8 cellular contexts compared by ENCODE assay signal in the genomic region with DNA sequence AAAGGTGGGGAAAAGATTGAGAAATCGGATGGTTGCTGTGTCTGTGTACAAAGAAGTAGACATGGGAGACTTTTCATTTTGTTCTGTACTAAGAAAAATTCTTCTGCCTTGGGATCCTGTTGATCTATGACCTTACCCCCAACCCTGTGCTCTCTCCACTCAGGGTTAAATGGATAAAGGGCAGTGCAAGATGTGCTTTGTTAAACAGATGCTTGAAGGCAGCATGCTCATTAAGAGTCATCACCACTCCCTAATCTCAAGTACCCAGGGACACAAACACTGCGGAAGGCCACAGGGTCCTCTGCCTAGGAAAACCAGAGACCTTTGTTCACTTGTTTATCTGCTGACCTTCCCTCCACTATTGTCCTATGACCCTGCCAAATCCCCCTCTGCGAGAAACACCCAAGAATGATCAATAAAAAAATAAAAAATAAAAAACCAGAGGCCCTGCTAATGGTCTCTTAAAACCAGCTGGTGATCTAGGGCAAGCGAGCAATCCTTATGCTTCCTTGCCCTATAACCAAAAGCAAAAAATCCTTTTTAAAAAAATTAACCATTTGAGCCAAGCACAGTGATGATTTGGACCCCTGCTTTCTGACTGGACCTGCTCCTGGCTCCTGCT. TPM values are rescaled to one million over a fixed set of nuclear protein-coding genes. Genes with fewer than 3 reads are reported as not detected.
A peak's percentile ranks its signal among the peaks of the same experiment; 100 is the strongest.
DNase-seq lines count a peak whose midpoint lies in the region; ATAC-seq, FAIRE-seq and TF ChIP-seq lines count a peak whose summit lies in the region.
"Not testable (repeated sequence)": the region's sequence is repeated elsewhere in the genome, so short reads cannot be mapped to it uniquely, and the experiment has no call there.

No MANE protein-coding gene starts in this region.

- peaks cover 0 to 29% of the 10 kb centered on the region in 2 donors for H3K36me3 Mint-ChIP-seq in CD4-positive, alpha-beta memory T cell
- H3K36me3 Mint-ChIP-seq in IgD-negative memory B cell; activated T-cell treated with anti-CD3 and anti-CD28 coated beads, Interleukin-2, amount 50 U/mL, for 72 hours (ENCODE audit: insufficient read depth in 2 of 2); chondrocyte (ENCODE audit: low read depth): not testable (repeated sequence)

- H2AFZ ChIP-seq in SK-N-SH (ENCODE audit: low read depth); keratinocyte (ENCODE audit: control insufficient read depth, low read length); neuron (ENCODE audit: low read depth, low read length): not testable (repeated sequence)

- FAIRE-seq in keratinocyte (lab: Jason Lieb, UNC): not testable (repeated sequence)

- peaks cover 13% of the 10 kb centered on the region for H3F3A ChIP-seq in SK-N-SH (replicated peaks; ENCODE audit: insufficient read depth)

- not testable (repeated sequence) for H3K9me3 Mint-ChIP-seq in CD4-positive, alpha-beta memory T cell; IgD-negative memory B cell; activated T-cell treated with anti-CD3 and anti-CD28 coated beads, Interleukin-2, amount 50 U/mL, for 72 hours; chondrocyte (ENCODE audit: low read depth)

- not testable (repeated sequence) for H3K9me3 ChIP-seq in CD4-positive, alpha-beta memory T cell (ENCODE audit: control insufficient read depth in 1 of 2, low read length in 2 of 2); SK-N-SH; keratinocyte (ENCODE audit: control insufficient read depth, low read depth, low read length); neuron (ENCODE audit: low read length); thoracic aorta

- not testable (repeated sequence) for TF ChIP-seq EP300 in SK-N-SH (IDR thresholded peaks at IDR 0.05; ENCODE audit: borderline replicate concordance in 1 of 2, low read depth in 1 of 2, low read length in 1 of 2)

- intact Hi-C loops in CD4-positive, alpha-beta memory T cell (cut with micrococcal nuclease): not testable (repeated sequence)

- not testable (repeated sequence) for H3K27me3 Mint-ChIP-seq in CD4-positive, alpha-beta memory T cell; IgD-negative memory B cell; activated T-cell treated with anti-CD3 and anti-CD28 coated beads, Interleukin-2, amount 50 U/mL, for 72 hours (ENCODE audit: low read depth); chondrocyte (ENCODE audit: low read depth)

- H3K27ac Mint-ChIP-seq in CD4-positive, alpha-beta memory T cell: peak overlapping the region; percentile 76 to 97 (median 93)
- peak overlapping the region in 1 of 3 donors; percentile 95 for H3K27ac Mint-ChIP-seq in IgD-negative memory B cell
- peak overlapping the region; percentile 97 for H3K27ac Mint-ChIP-seq in activated T-cell treated with anti-CD3 and anti-CD28 coated beads, Interleukin-2, amount 50 U/mL, for 72 hours
- H3K27ac Mint-ChIP-seq in chondrocyte (ENCODE audit: unreplicated experiment): not testable (repeated sequence)

- H3K9me2 ChIP-seq in SK-N-SH: not testable (repeated sequence)

- H3K4me3 ChIP-seq in CD4-positive, alpha-beta memory T cell (ENCODE audit: low read length in 2 of 2); SK-N-SH (ENCODE audit: low read depth in 2 of 2, low read length in 1 of 2); keratinocyte (ENCODE audit: control insufficient read depth in 2 of 3, extremely low read depth in 1 of 3, insufficient read depth in 2 of 3, low read depth in 1 of 3, low read length in 3 of 3): not testable (repeated sequence)
- H3K4me3 ChIP-seq in neuron (ENCODE audit: low read length): peak overlapping the region; percentile 79
- peak overlapping the region; percentile 79 for H3K4me3 ChIP-seq in thoracic aorta

- H3K4me2 ChIP-seq in SK-N-SH: peak overlapping the region; percentile 79; the same call in 1 of the 2 replicates
- H3K4me2 ChIP-seq in keratinocyte (ENCODE audit: control insufficient read depth, extremely low read depth, insufficient read depth, low read depth, low read length): peak overlapping the region; percentile 89

- H3K36me3 ChIP-seq in CD4-positive, alpha-beta memory T cell (ENCODE audit: insufficient read depth, low read length): peaks cover 16% of the 10 kb centered on the region
- H3K36me3 ChIP-seq in SK-N-SH (replicated peaks in 1 of 2; ENCODE audit: control insufficient read depth in 1 of 2, insufficient read depth in 2 of 2, low read length in 1 of 2) (peaks cover 14 to 17% of the 10 kb centered on the region in 2 experiments), neuron (ENCODE audit: insufficient read depth, low read length) (peaks cover 19% of the 10 kb centered on the region)
- H3K36me3 ChIP-seq in keratinocyte (ENCODE audit: control insufficient read depth in 2 of 2, extremely low read depth in 1 of 2, insufficient read depth in 2 of 2, low read length in 2 of 2); thoracic aorta: not testable (repeated sequence)

- not testable (repeated sequence) for H3K27ac ChIP-seq in CD4-positive, alpha-beta memory T cell (ENCODE audit: low read depth, low read length); SK-N-SH (ENCODE audit: low read depth in 2 of 2, low read length in 1 of 2); keratinocyte (ENCODE audit: control insufficient read depth, insufficient read depth, low read length)
- H3K27ac ChIP-seq in thoracic aorta: peak overlapping the region in 1 of 2 donors; percentile 90

- H3K9me1 ChIP-seq in keratinocyte (ENCODE audit: control insufficient read depth, extremely low read depth, insufficient read depth, low read length): not testable (repeated sequence)

- TF ChIP-seq CTCF in SK-N-SH (IDR thresholded peaks at IDR 0.05); chondrocyte (IDR thresholded peaks at IDR 0.05); keratinocyte (optimal IDR thresholded peaks at IDR 0.05 in 1 of 3, IDR thresholded peaks at IDR 0.05 in 1 of 3, conservative IDR thresholded peaks at IDR 0.05 in 1 of 3; ENCODE audit: extremely low read depth in 1 of 3, insufficient read depth in 2 of 3, low read length in 3 of 3); thoracic aorta (IDR thresholded peaks at IDR 0.05): not testable (repeated sequence)

- peaks cover 30% of the 10 kb centered on the region for H3K4me1 ChIP-seq in CD4-positive, alpha-beta memory T cell (ENCODE audit: insufficient read depth, low read length)
- not testable (repeated sequence) for H3K4me1 ChIP-seq in SK-N-SH (ENCODE audit: control insufficient read depth in 1 of 2, insufficient read depth in 2 of 2, low read depth in 1 of 2, low read length in 1 of 2)
- H3K4me1 ChIP-seq in keratinocyte (ENCODE audit: control insufficient read depth, extremely low read depth, insufficient read depth, low read length) (peaks cover 14% of the 10 kb centered on the region), neuron (ENCODE audit: insufficient read depth, low read length) (peaks cover 22% of the 10 kb centered on the region), thoracic aorta (ENCODE audit: control insufficient read depth in 1 of 2, low read depth in 2 of 2) (peaks cover 9 to 22% of the 10 kb centered on the region in 2 donors)

- peaks cover 15 to 39% (median 26%) of the 10 kb centered on the region in 4 donors for H3K4me1 Mint-ChIP-seq in CD4-positive, alpha-beta memory T cell
- H3K4me1 Mint-ChIP-seq in IgD-negative memory B cell (peaks cover 11 to 18% (median 18%) of the 10 kb centered on the region in 3 donors), chondrocyte (ENCODE audit: low read depth) (peaks cover 17% of the 10 kb centered on the region)
- peaks cover 27% of the 10 kb centered on the region for H3K4me1 Mint-ChIP-seq in activated T-cell treated with anti-CD3 and anti-CD28 coated beads, Interleukin-2, amount 50 U/mL, for 72 hours (ENCODE audit: low read depth)

- CTCF ChIA-PET in CD4-positive, alpha-beta memory T cell (lab: Charles Lee; ENCODE audit: partially characterized antibody): interaction anchor here (2.0 kb wide), 1 partner anchor 160 kb away, joined by 5 read pairs; no protein-coding TSS in a partner anchor
- CTCF ChIA-PET in SK-N-SH (lab: Yijun Ruan, JAX): interaction anchor here (1.3 to 2.2 kb wide), 3 partner anchors 22 to 160 kb away, joined by 3 to 9 read pairs (median 4); a partner anchor contains a TSS

- peak overlapping the region; percentile 93 to 97 (median 94) for H3K4me3 Mint-ChIP-seq in CD4-positive, alpha-beta memory T cell
- H3K4me3 Mint-ChIP-seq in IgD-negative memory B cell: peak overlapping the region; percentile 94 to 98 (median 97)
- H3K4me3 Mint-ChIP-seq in activated T-cell treated with anti-CD3 and anti-CD28 coated beads, Interleukin-2, amount 50 U/mL, for 72 hours: peak overlapping the region; percentile 98
- H3K4me3 Mint-ChIP-seq in chondrocyte (ENCODE audit: unreplicated experiment): peak overlapping the region; percentile 9

- H3K79me2 ChIP-seq in SK-N-SH (ENCODE audit: insufficient read depth) (peaks cover 38% of the 10 kb centered on the region), keratinocyte (ENCODE audit: control insufficient read depth, insufficient read depth, low read length) (peaks cover 38% of the 10 kb centered on the region)

- 91% methylated on average over 3 of the region's 4 CpGs for WGBS in SK-N-SH (ENCODE audit: low lambda C conversion rate)

- H3K9ac ChIP-seq in SK-N-SH; keratinocyte (ENCODE audit: control insufficient read depth, extremely low read depth, insufficient read depth, low read length): not testable (repeated sequence)

- DNase-seq in CD4-positive, alpha-beta memory T cell; SK-N-SH; activated T-cell treated with anti-CD3 and anti-CD28 coated beads, Interleukin-2, amount 50 U/mL, for 72 hours; chondrocyte (ENCODE audit: low spot score); keratinocyte (ENCODE audit: low read depth, low spot score); thoracic aorta (ENCODE audit: low spot score): not testable (repeated sequence)

- not testable (repeated sequence) for ATAC-seq in activated T-cell treated with anti-CD3 and anti-CD28 coated beads, Interleukin-2, amount 50 U/mL, for 72 hours (replicated peaks in 1 of 2); thoracic aorta (ENCODE audit: insufficient number of reproducible peaks, low FRiP score, low read depth)

- dilution Hi-C loops in keratinocyte (cut with MboI; ENCODE audit: extremely low pct_ligation_motif_present, low sequenced_read_pairs): not testable (repeated sequence)

- not testable (repeated sequence) for H4K20me1 ChIP-seq in SK-N-SH (ENCODE audit: insufficient read depth); keratinocyte (ENCODE audit: control insufficient read depth, extremely low read depth, insufficient read depth, low read length)

- POLR2A ChIA-PET in CD4-positive, alpha-beta memory T cell (lab: Charles Lee; ENCODE audit: partially characterized antibody): interaction anchor here (1.9 to 3.5 kb wide), 4 partner anchors 56 to 1352 kb away, joined by 4 to 30 read pairs (median 14); a partner anchor contains a TSS
- POLR2A ChIA-PET in SK-N-SH (lab: Yijun Ruan, JAX): interaction anchor here (1.0 kb wide), 1 partner anchor 385 kb away, joined by 3 read pairs; no protein-coding TSS in a partner anchor

- H3K27me3 ChIP-seq in CD4-positive, alpha-beta memory T cell (ENCODE audit: insufficient read depth, low read length); SK-N-SH (ENCODE audit: insufficient read depth); keratinocyte (ENCODE audit: control insufficient read depth, extremely low read depth, insufficient read depth, low read length); neuron (ENCODE audit: insufficient read depth, low read length); thoracic aorta (replicated peaks; ENCODE audit: insufficient read depth): not testable (repeated sequence)

- not testable (repeated sequence) for TF ChIP-seq RAD21 in SK-N-SH (IDR thresholded peaks at IDR 0.05; ENCODE audit: low read length)

RNA-seq across cellular contexts. Expression of a gene that starts 1.1 kb away (rescaled TPM):
- total RNA-seq in CD4-positive, alpha-beta memory T cell: 10 to 100 TPM; 40.8 to 45.8 TPM
- 10 to 100 TPM; 27.8 to 39.2 TPM for polyA plus RNA-seq in CD4-positive, alpha-beta memory T cell
- polyA plus RNA-seq in IgD-negative memory B cell: 31.7 TPM
- 41.8 and 55.4 TPM in 2 replicates for polyA plus RNA-seq in SK-N-SH (2012; rRNA removed)
- polyA plus RNA-seq in SK-N-SH (2012; cell fraction: cytosol; rRNA removed): 46.2 and 58.1 TPM in 2 replicates
- polyA plus RNA-seq in SK-N-SH (2012; cell fraction: nucleus; rRNA removed): 15.8 and 32.2 TPM in 2 replicates
- 10 to 100 TPM; 58.4 to 59.0 TPM for total RNA-seq in activated T-cell treated with anti-CD3 and anti-CD28 coated beads, Interleukin-2, amount 50 U/mL, for 72 hours
- total RNA-seq in chondrocyte: 39.7 to 42.9 TPM (median 41.7 TPM) in 3 replicates
- 47.3 to 56.2 TPM (median 48.2 TPM) in 3 replicates for polyA plus RNA-seq in keratinocyte
- polyA plus RNA-seq in keratinocyte (2011; ENCODE audit: low read depth): 72.7 TPM
- 38.5 and 46.3 TPM in 2 replicates for polyA plus RNA-seq in keratinocyte (2011; cell fraction: cytosol; rRNA removed)
- polyA plus RNA-seq in keratinocyte (2011; cell fraction: nucleus; rRNA removed): 36.4 and 38.9 TPM in 2 replicates
- 24.1 and 35.5 TPM in 2 replicates for polyA plus RNA-seq in keratinocyte (2012; ENCODE audit: low replicate concordance)
- 51.5 to 80.9 TPM (median 56.9 TPM) in 3 replicates for polyA minus RNA-seq in keratinocyte
- polyA minus RNA-seq in keratinocyte (2011; cell fraction: cytosol; rRNA and poly(A)+ RNA removed): 32.8 TPM
- 13.1 and 34.5 TPM in 2 replicates for polyA minus RNA-seq in keratinocyte (2011; cell fraction: nucleus; rRNA and poly(A)+ RNA removed)
- total RNA-seq in thoracic aorta: 10 to 100 TPM; 37.2 to 40.8 TPM

RNA-seq across cellular contexts. Expression of a gene that starts 42.9 kb away (rescaled TPM):
- total RNA-seq in CD4-positive, alpha-beta memory T cell: 10 to 100 TPM; 60.5 to 64.8 TPM
- 10 to 100 TPM; 39.3 to 68.5 TPM for polyA plus RNA-seq in CD4-positive, alpha-beta memory T cell
- polyA plus RNA-seq in IgD-negative memory B cell (70.0 TPM), SK-N-SH (2012; rRNA removed) (4.1 and 4.9 TPM in 2 replicates), keratinocyte (1.3 to 3.5 TPM (median 1.6 TPM) in 3 replicates)
- 2.2 and 3.0 TPM in 2 replicates for polyA plus RNA-seq in SK-N-SH (2012; cell fraction: cytosol; rRNA removed)
- polyA plus RNA-seq in SK-N-SH (2012; cell fraction: nucleus; rRNA removed): 5.5 and 6.4 TPM in 2 replicates
- 10 to 100 TPM; 26.0 to 81.0 TPM for total RNA-seq in activated T-cell treated with anti-CD3 and anti-CD28 coated beads, Interleukin-2, amount 50 U/mL, for 72 hours
- total RNA-seq in chondrocyte (1.2 to 3.9 TPM (median 1.6 TPM) in 3 replicates), thoracic aorta (100 to 1,000 TPM in 1 of 2 donors, 10 to 100 TPM in 1; 46.2 to 119 TPM)
- 0.64 TPM for polyA plus RNA-seq in keratinocyte (2011; ENCODE audit: low read depth)
- 2.0 TPM in 2 replicates for polyA plus RNA-seq in keratinocyte (2011; cell fraction: cytosol; rRNA removed)
- polyA plus RNA-seq in keratinocyte (2011; cell fraction: nucleus; rRNA removed): 2.1 and 2.3 TPM in 2 replicates
- polyA plus RNA-seq in keratinocyte (2012; ENCODE audit: low replicate concordance): 1.6 and 2.2 TPM in 2 replicates
- 0.83 to 10.4 TPM (median 4.0 TPM) in 3 replicates for polyA minus RNA-seq in keratinocyte
- 3.1 TPM for polyA minus RNA-seq in keratinocyte (2011; cell fraction: cytosol; rRNA and poly(A)+ RNA removed)
- 1.5 and 2.2 TPM in 2 replicates for polyA minus RNA-seq in keratinocyte (2011; cell fraction: nucleus; rRNA and poly(A)+ RNA removed)

RNA-seq across cellular contexts. Expression of a gene that starts 56.4 kb away (rescaled TPM):
- total RNA-seq in CD4-positive, alpha-beta memory T cell: 10 to 100 TPM; 25.2 to 27.5 TPM
- 10 to 100 TPM; 13.7 to 17.8 TPM for polyA plus RNA-seq in CD4-positive, alpha-beta memory T cell
- polyA plus RNA-seq in IgD-negative memory B cell (16.0 TPM), SK-N-SH (2012; rRNA removed) (12.4 and 12.9 TPM in 2 replicates), keratinocyte (23.4 to 29.9 TPM (median 23.4 TPM) in 3 replicates)
- polyA plus RNA-seq in SK-N-SH (2012; cell fraction: cytosol; rRNA removed): 17.9 and 20.8 TPM in 2 replicates
- polyA plus RNA-seq in SK-N-SH (2012; cell fraction: nucleus; rRNA removed): 13.6 and 23.4 TPM in 2 replicates
- 10 to 100 TPM; 24.7 to 25.0 TPM for total RNA-seq in activated T-cell treated with anti-CD3 and anti-CD28 coated beads, Interleukin-2, amount 50 U/mL, for 72 hours
- total RNA-seq in chondrocyte (48.1 to 49.6 TPM (median 48.3 TPM) in 3 replicates), thoracic aorta (10 to 100 TPM; 91.5 to 95.9 TPM)
- polyA plus RNA-seq in keratinocyte (2011; ENCODE audit: low read depth): 285 TPM
- 21.5 and 36.5 TPM in 2 replicates for polyA plus RNA-seq in keratinocyte (2011; cell fraction: cytosol; rRNA removed)
- 46.8 and 61.1 TPM in 2 replicates for polyA plus RNA-seq in keratinocyte (2011; cell fraction: nucleus; rRNA removed)
- 19.0 and 38.4 TPM in 2 replicates for polyA plus RNA-seq in keratinocyte (2012; ENCODE audit: low replicate concordance)
- polyA minus RNA-seq in keratinocyte: 13.6 to 24.6 TPM (median 18.8 TPM) in 3 replicates
- polyA minus RNA-seq in keratinocyte (2011; cell fraction: cytosol; rRNA and poly(A)+ RNA removed): 22.8 TPM
- polyA minus RNA-seq in keratinocyte (2011; cell fraction: nucleus; rRNA and poly(A)+ RNA removed): 18.5 and 39.2 TPM in 2 replicates

Comparison
In these comparisons a context has a peak if more than half of its experiments do, and no peak if none do; other contexts are left out.
1. H3K4me3 Mint-ChIP-seq: peak in every context shown above with its lines; median percentile 98 in activated T-cell treated with anti-CD3 and anti-CD28 coated beads, Interleukin-2, amount 50 U/mL, for 72 hours; 97 in IgD-negative memory B cell; 94 in CD4-positive, alpha-beta memory T cell; 9 in chondrocyte.